7 cellular contexts compared by ENCODE assay signal in the genomic region with DNA sequence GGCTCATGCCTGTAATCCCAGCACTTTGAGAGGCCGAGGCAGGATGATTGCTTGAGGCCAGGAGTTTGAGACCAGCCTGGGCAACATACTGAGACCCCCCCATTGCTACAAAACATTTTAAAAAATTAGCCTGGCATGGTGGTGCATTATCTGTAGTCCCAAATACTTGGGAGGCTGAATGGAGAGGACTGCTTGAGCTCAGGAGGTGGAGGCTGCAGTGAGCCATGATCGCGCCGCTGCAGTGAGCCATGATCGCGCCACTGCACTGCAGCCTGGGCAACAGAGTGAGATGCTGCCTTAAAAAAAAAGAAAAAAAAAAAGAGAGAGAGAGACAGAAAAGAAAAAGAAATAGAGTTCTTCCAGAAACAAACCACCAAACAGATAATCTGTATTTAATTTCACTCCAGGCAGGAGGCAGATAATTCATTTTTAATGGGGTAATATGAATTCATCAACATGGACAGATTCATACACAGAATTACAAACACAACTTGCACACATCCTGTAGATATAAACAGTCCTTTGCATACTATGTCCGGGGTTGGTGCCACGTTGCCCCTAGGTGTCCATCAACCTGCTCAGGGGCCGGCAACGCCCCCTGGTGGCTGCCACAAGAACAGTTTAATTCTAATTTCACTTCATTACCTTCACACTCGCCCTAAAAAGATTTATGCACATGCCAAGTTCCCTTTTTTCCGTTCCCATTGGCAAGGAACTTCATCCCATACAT. TPM values are rescaled to one million over a fixed set of nuclear protein-coding genes. Genes with fewer than 3 reads are reported as not detected.
A peak's percentile ranks its signal among the peaks of the same experiment; 100 is the strongest.
DNase-seq lines count a peak whose midpoint lies in the region; ATAC-seq and TF ChIP-seq lines count a peak whose summit lies in the region.

No MANE protein-coding gene starts in this region.

- H3K36me3 ChIP-seq in Panc1 (ENCODE audit: control insufficient read depth, insufficient read depth, low read length) (no peaks in the 10 kb centered on the region), prostate gland (no peaks in the 10 kb centered on the region)

- 46% methylated on average over 12 of the region's 12 CpGs for WGBS in prostate gland

- POLR2A ChIA-PET in Panc1 (lab: Charles Lee), result no interaction called here

- CTCF ChIA-PET in Panc1 (lab: Charles Lee), result interaction anchor here (1.4 kb wide), 1 partner anchor 252 kb away, joined by 3 read pairs; no protein-coding TSS in a partner anchor

- BruUV-seq in Panc1 (replicated peaks; lab: Mats Ljungman, UMichigan), result no TSS peak

- peak overlapping the region; percentile 46 for H3K27ac Mint-ChIP-seq in activated T-helper 17 cell treated with anti-CD3 and anti-CD28 coated beads, Interleukin-2, amount 50 U/mL, for 72 hours

- no peaks in the 10 kb centered on the region for H3K9me3 Mint-ChIP-seq in activated T-helper 17 cell treated with anti-CD3 and anti-CD28 coated beads, Interleukin-2, amount 50 U/mL, for 72 hours

- no peaks in the 10 kb centered on the region for H3K36me3 Mint-ChIP-seq in activated T-helper 17 cell treated with anti-CD3 and anti-CD28 coated beads, Interleukin-2, amount 50 U/mL, for 72 hours (ENCODE audit: low read depth)

- no peak overlapping the region for H3K4me3 ChIP-seq in GM12875 (ENCODE audit: low read depth, low read length)
- H3K4me3 ChIP-seq in HL-60 (replicated peaks; ENCODE audit: insufficient read depth, low read length), result no peak overlapping the region
- H3K4me3 ChIP-seq in Panc1 (ENCODE audit: low read depth in 2 of 2, low read length in 2 of 2), result no peak overlapping the region
- H3K4me3 ChIP-seq in foreskin fibroblast (ENCODE audit: low read depth in 1 of 2, low read length in 2 of 2), result no peak overlapping the region
- no peak overlapping the region for H3K4me3 ChIP-seq in prostate gland

- peaks cover 13% of the 10 kb centered on the region for H3K4me1 Mint-ChIP-seq in activated T-helper 17 cell treated with anti-CD3 and anti-CD28 coated beads, Interleukin-2, amount 50 U/mL, for 72 hours

- in situ Hi-C loops in Panc1 (cut with HindIII; ENCODE audit: low pct_unique_long_range_greater_than_20kb, low sequenced_read_pairs), result no loop called here

- no peaks in the 10 kb centered on the region for H3K9me3 ChIP-seq in Panc1 (ENCODE audit: control insufficient read depth, insufficient read depth, low read depth, low read length)
- no peaks in the 10 kb centered on the region for H3K9me3 ChIP-seq in prostate gland

- ATAC-seq in Panc1, result peak; percentile 77; the same call in 1 of the 2 replicates
- ATAC-seq in activated T-helper 17 cell treated with anti-CD3 and anti-CD28 coated beads, Interleukin-2, amount 50 U/mL, for 72 hours (replicated peaks), result peak; percentile 77
- ATAC-seq in HG02571 (IDR thresholded peaks at IDR 0.05; ENCODE audit: unreplicated experiment), result no peak

- intact Hi-C loops in Panc1 (cut with micrococcal nuclease; ENCODE audit: unreplicated experiment) (loop anchor here (2.0 kb wide), 1 partner anchor 251 kb away; no protein-coding TSS in a partner anchor), prostate gland (cut with DNase I) (loop anchor here (10.0 kb wide), 1 partner anchor 689 kb away; a partner anchor contains a TSS)

- H3K4me3 Mint-ChIP-seq in activated T-helper 17 cell treated with anti-CD3 and anti-CD28 coated beads, Interleukin-2, amount 50 U/mL, for 72 hours, result no peak overlapping the region

- H3K27me3 Mint-ChIP-seq in activated T-helper 17 cell treated with anti-CD3 and anti-CD28 coated beads, Interleukin-2, amount 50 U/mL, for 72 hours, result no peaks in the 10 kb centered on the region

- TF ChIP-seq CTCF in GM12875 (IDR thresholded peaks at IDR 0.05; ENCODE audit: borderline replicate concordance, insufficient read depth, low read depth, low read length) (peak; percentile 75), HL-60 (IDR thresholded peaks at IDR 0.05; ENCODE audit: insufficient read depth, low read length) (peak; percentile 64), Panc1 (IDR thresholded peaks at IDR 0.05) (peak; percentile 91), foreskin fibroblast (IDR thresholded peaks at IDR 0.05; ENCODE audit: low read depth, low read length) (peak; percentile 70), prostate gland (IDR thresholded peaks at IDR 0.05) (peak; percentile 24 to 74 (median 58))

- H3K27ac ChIP-seq in HL-60 (replicated peaks), result no peak overlapping the region
- no peak overlapping the region for H3K27ac ChIP-seq in Panc1 (ENCODE audit: low read length)
- H3K27ac ChIP-seq in prostate gland, result peak overlapping the region in 1 of 2 donors; percentile 32

- H3K4me1 ChIP-seq in Panc1 (ENCODE audit: control insufficient read depth, insufficient read depth, low read length), result no peaks in the 10 kb centered on the region
- peaks cover 5% of the 10 kb centered on the region for H3K4me1 ChIP-seq in prostate gland (replicated peaks)

- TF ChIP-seq POLR2A in prostate gland (IDR thresholded peaks at IDR 0.05), result no peak

- H3K27me3 ChIP-seq in HL-60 (ENCODE audit: insufficient read depth, poor library complexity, severe bottlenecking), result no peaks in the 10 kb centered on the region
- H3K27me3 ChIP-seq in Panc1 (ENCODE audit: control insufficient read depth, insufficient read depth, low read length), result no peaks in the 10 kb centered on the region
- H3K27me3 ChIP-seq in prostate gland (replicated peaks; ENCODE audit: insufficient read depth), result no peaks in the 10 kb centered on the region

- peak in 1 of 2 experiments; percentile 51 for DNase-seq in HL-60 (ENCODE audit: low read depth in 1 of 2, low spot score in 1 of 2)
- no peak for DNase-seq in Panc1 (ENCODE audit: low read depth, low spot score)
- DNase-seq in foreskin fibroblast, result peak in 1 of 2 donors; percentile 67
- DNase-seq in prostate gland (ENCODE audit: low spot score), result no peak

RNA-seq across cellular contexts. Expression of a gene that starts 15.9 kb away (rescaled TPM):
- total RNA-seq in Panc1 (2021; ENCODE audit: unreplicated experiment) (10.0 TPM), prostate gland (10 to 100 TPM; 28.9 to 33.2 TPM)
- polyA plus RNA-seq in Panc1 (2012; ENCODE audit: insufficient read length), result 9.6 TPM
- total RNA-seq in activated T-helper 17 cell treated with anti-CD3 and anti-CD28 coated beads, Interleukin-2, amount 50 U/mL, for 72 hours, result under 1 TPM; 0.63 to 0.74 TPM

RNA-seq across cellular contexts. Expression of a gene that starts 22.7 kb away (rescaled TPM):
- total RNA-seq in Panc1 (2021; ENCODE audit: unreplicated experiment) (7.8 TPM), prostate gland (10 to 100 TPM in 1 of 2 donors, 1 to 10 TPM in 1; 9.7 to 26.8 TPM)
- 8.5 TPM for polyA plus RNA-seq in Panc1 (2012; ENCODE audit: insufficient read length)
- 10 to 100 TPM; 26.1 to 43.8 TPM for total RNA-seq in activated T-helper 17 cell treated with anti-CD3 and anti-CD28 coated beads, Interleukin-2, amount 50 U/mL, for 72 hours
